Comparison of ENCODE assay signal across 9 cellular contexts in the genomic region with DNA sequence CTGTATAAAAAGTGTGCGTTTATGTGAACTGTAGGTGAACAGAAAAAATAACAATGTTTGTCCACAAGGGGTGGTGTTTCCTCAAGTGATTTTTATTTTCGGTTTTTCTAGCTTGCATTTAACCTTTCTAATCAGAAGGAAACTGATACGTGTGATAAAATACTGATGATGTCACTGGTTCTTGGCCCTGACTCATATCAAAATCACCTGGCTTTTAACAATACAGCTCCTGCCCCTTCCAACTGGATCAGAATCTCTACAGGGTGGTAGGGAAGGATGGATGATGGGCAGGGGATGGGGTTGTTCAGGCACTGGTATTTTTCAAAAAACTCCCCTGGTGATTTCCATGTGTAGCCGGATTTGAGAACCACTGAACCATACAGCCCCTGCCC. TPM values are rescaled to one million over a fixed set of nuclear protein-coding genes. Genes with fewer than 3 reads are reported as not detected.
DNase-seq lines count a peak whose midpoint lies in the region; ATAC-seq, FAIRE-seq and TF ChIP-seq lines count a peak whose summit lies in the region.
"Had no signal": no experiment of that assay in that cellular context is flagged by ENCODE, and none has a peak within 500 bp of the region (broad histone marks: within the 10 kb centered on the region; RNA-seq: fewer than 3 reads in every experiment).

No MANE protein-coding gene starts in this region.

- H3K27ac ChIP-seq in Karpas-422 (ENCODE audit: low read length): peak overlapping the region; percentile 98

- H3K9me3 ChIP-seq in Karpas-422 (ENCODE audit: low read length): no peaks in the 10 kb centered on the region; the same call in 1 of the 2 replicates

- no peaks in the 10 kb centered on the region for H3K36me3 ChIP-seq in Karpas-422 (ENCODE audit: insufficient read depth, low read length)
- H3K36me3 ChIP-seq in bronchial epithelial cell (ENCODE audit: control insufficient read depth, insufficient read depth, low read length): no peaks in the 10 kb centered on the region

- TF ChIP-seq CTCF in bronchial epithelial cell (IDR thresholded peaks at IDR 0.05; ENCODE audit: insufficient read depth, low read length, severe bottlenecking) (peak; percentile 37), nephron progenitor cell (IDR thresholded peaks at IDR 0.05) (peak; percentile 34), WTC11 (IDR thresholded peaks at IDR 0.05) (no peak)

- ATAC-seq in GM19395 (IDR thresholded peaks at IDR 0.05; ENCODE audit: unreplicated experiment) (peak; percentile 58), WTC11 (no peak), HG02571 (IDR thresholded peaks at IDR 0.05; ENCODE audit: unreplicated experiment) (no peak)

- no peaks in the 10 kb centered on the region for H4K20me1 ChIP-seq in Karpas-422 (ENCODE audit: insufficient read depth, low read depth, low read length)

- H3K27me3 Mint-ChIP-seq in nephron progenitor cell (ENCODE audit: low read depth, poor library complexity) (peaks cover 7% of the 10 kb centered on the region), WTC11 (ENCODE audit: low read depth) (no peaks in the 10 kb centered on the region)

- no peaks in the 10 kb centered on the region for H3K27me3 ChIP-seq in Karpas-422 (ENCODE audit: low read length)
- H3K27me3 ChIP-seq in bronchial epithelial cell (ENCODE audit: control insufficient read depth, insufficient read depth, low read length): no peaks in the 10 kb centered on the region

- H3K4me3 ChIP-seq in Karpas-422 (ENCODE audit: low read length): peak overlapping the region; percentile 28; the same call in 1 of the 2 replicates
- no peak overlapping the region for H3K4me3 ChIP-seq in bronchial epithelial cell (ENCODE audit: low read depth, low read length)
- H3K4me3 ChIP-seq: skin epidermis had no signal

- POLR2A ChIA-PET in WTC11 (lab: Charles Lee): no interaction called here

- CTCF ChIA-PET in WTC11 (lab: Charles Lee): interaction anchor here (0.5 to 2.8 kb wide), 18 partner anchors 9 to 483 kb away, joined by 3 to 23 read pairs (median 4); partner anchors contain the start of genes NPFFR1, PPA1 and TYSND1

- H3K4me1 Mint-ChIP-seq in nephron progenitor cell: no peaks in the 10 kb centered on the region
- H3K4me1 Mint-ChIP-seq in WTC11: peaks cover 16% of the 10 kb centered on the region

- FAIRE-seq in bronchial epithelial cell (lab: Jason Lieb, UNC): no peak

- peak overlapping the region; percentile 38; the same call in 1 of the 2 replicates for H2AFZ ChIP-seq in Karpas-422 (ENCODE audit: low read length)

- H3K27ac Mint-ChIP-seq in nephron progenitor cell: no peak overlapping the region
- H3K27ac Mint-ChIP-seq in WTC11: no peak overlapping the region

- H3K4me2 ChIP-seq in Karpas-422 (ENCODE audit: low read depth, low read length, poor library complexity, severe bottlenecking): peak overlapping the region; percentile 48

- H3K4me3 Mint-ChIP-seq in nephron progenitor cell (no peak overlapping the region), WTC11 (no peak overlapping the region)

- H3K9me2 ChIP-seq in Karpas-422 (replicated peaks; ENCODE audit: insufficient read depth, low read length): no peaks in the 10 kb centered on the region

- peak; percentile 79 for DNase-seq in DMS53 (lab: John Stamatoyannopoulos, UW)
- peak; percentile 88 for DNase-seq in Karpas-422
- peak; percentile 78 for DNase-seq in bronchial epithelial cell (ENCODE audit: low read depth)
- DNase-seq in nephron progenitor cell: no peak
- DNase-seq in WTC11 (ENCODE audit: low spot score): no peak
- no peak for DNase-seq in effector CD4-positive, alpha-beta T cell

- H3K36me3 Mint-ChIP-seq in nephron progenitor cell (ENCODE audit: low read depth) (no peaks in the 10 kb centered on the region), WTC11 (no peaks in the 10 kb centered on the region)

- H3K9me3 Mint-ChIP-seq in nephron progenitor cell (peaks cover 10% of the 10 kb centered on the region), WTC11 (peaks cover 9% of the 10 kb centered on the region; the same call in 1 of the 2 replicates)

- H3K9ac ChIP-seq in Karpas-422 (ENCODE audit: low read length): peak overlapping the region; percentile 57

- H3K4me1 ChIP-seq in Karpas-422 (ENCODE audit: low read length): peaks cover 75% of the 10 kb centered on the region

- no peaks in the 10 kb centered on the region for H3K79me2 ChIP-seq in Karpas-422 (ENCODE audit: low read length)

TF ChIP-seq in WTC11, 78 proteins besides CTCF, POLR2A, EP300 and RAD21 (continues in another document):
- no peak for TF ChIP-seq TP53 (CRISPR knock-in tag; IDR thresholded peaks at IDR 0.05)
- TF ChIP-seq, protein P1, sequence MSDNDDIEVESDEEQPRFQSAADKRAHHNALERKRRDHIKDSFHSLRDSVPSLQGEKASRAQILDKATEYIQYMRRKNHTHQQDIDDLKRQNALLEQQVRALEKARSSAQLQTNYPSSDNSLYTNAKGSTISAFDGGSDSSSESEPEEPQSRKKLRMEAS (CRISPR knock-in tag; IDR thresholded peaks at IDR 0.05): no peak
- no peak for TF ChIP-seq PRDM15 (CRISPR knock-in tag; IDR thresholded peaks at IDR 0.05)
- TF ChIP-seq SP1 (CRISPR knock-in tag; conservative IDR thresholded peaks at IDR 0.05): no peak
- no peak for TF ChIP-seq ZNF263 (CRISPR knock-in tag; IDR thresholded peaks at IDR 0.05; ENCODE audit: low read depth)
- TF ChIP-seq, protein P2, sequence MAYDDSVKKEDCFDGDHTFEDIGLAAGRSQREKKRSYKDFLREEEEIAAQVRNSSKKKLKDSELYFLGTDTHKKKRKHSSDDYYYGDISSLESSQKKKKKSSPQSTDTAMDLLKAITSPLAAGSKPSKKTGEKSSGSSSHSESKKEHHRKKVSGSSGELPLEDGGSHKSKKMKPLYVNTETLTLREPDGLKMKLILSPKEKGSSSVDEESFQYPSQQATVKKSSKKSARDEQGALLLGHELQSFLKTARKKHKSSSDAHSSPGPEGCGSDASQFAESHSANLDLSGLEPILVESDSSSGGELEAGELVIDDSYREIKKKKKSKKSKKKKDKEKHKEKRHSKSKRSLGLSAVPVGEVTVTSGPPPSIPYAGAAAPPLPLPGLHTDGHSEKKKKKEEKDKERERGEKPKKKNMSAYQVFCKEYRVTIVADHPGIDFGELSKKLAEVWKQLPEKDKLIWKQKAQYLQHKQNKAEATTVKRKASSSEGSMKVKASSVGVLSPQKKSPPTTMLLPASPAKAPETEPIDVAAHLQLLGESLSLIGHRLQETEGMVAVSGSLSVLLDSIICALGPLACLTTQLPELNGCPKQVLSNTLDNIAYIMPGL (CRISPR knock-in tag; IDR thresholded peaks at IDR 0.05): no peak
- TF ChIP-seq ZNF317 (CRISPR knock-in tag; IDR thresholded peaks at IDR 0.05; ENCODE audit: borderline replicate concordance, low read depth): no peak
- TF ChIP-seq ELF4 (CRISPR knock-in tag; IDR thresholded peaks at IDR 0.05; ENCODE audit: low read depth): no peak
- TF ChIP-seq HMGA2 (CRISPR knock-in tag; IDR thresholded peaks at IDR 0.05): no peak

RNA-seq across cellular contexts. Expression of gene NPFFR1, which starts 10.9 kb away (rescaled TPM):
- not detected in 2 replicates for total RNA-seq in Karpas-422 (2014; rRNA removed; shearing (Covaris generic); ENCODE audit: low replicate concordance)
- total RNA-seq in bronchial epithelial cell: under 0.01 TPM in 1 of 2 replicates, not detected in the other
- total RNA-seq in WTC11 (2021): 0.04 to 0.05 TPM in 2 of 3 replicates, not detected in the other

RNA-seq across cellular contexts. Expression of gene PPA1, which starts 39.7 kb away (rescaled TPM):
- total RNA-seq in Karpas-422 (2014; rRNA removed; shearing (Covaris generic); ENCODE audit: low replicate concordance): 375 and 560 TPM in 2 replicates
- total RNA-seq in bronchial epithelial cell (196 and 350 TPM in 2 replicates), WTC11 (2021) (140 to 180 TPM (median 144 TPM) in 3 replicates)

Comparison
In these comparisons a context has a peak if more than half of its experiments do, and no peak if none do; other contexts are left out.
1. DNase-seq: peak in DMS53 (single experiment), Karpas-422 (single experiment) and bronchial epithelial cell (single experiment); none in nephron progenitor cell (single experiment), WTC11 (single experiment) and effector CD4-positive, alpha-beta T cell (single experiment).